ENCODE assay signal across 1 cellular context in genomic region chr2:95166065-95166763, GRCh38.
TF ChIP-seq lines count a peak whose summit lies in the region.

No MANE protein-coding gene starts in this region.

TF ChIP-seq in HepG2, 621 proteins besides CTCF, POLR2A, EP300 and RAD21 (continued from another document and continues in another):
- TF ChIP-seq ZNF646 (CRISPR knock-in tag; IDR thresholded peaks at IDR 0.05) (peak; percentile 10; the same call in 1 of the 2 replicates), RBM22 (optimal IDR thresholded peaks at IDR 0.05; ENCODE audit: low read length) (no peak), GRHL1 (CRISPR knock-in tag; conservative IDR thresholded peaks at IDR 0.05) (no peak), KDM6A (CRISPR knock-in tag; IDR thresholded peaks at IDR 0.05; ENCODE audit: low read depth) (no peak), SALL1 (CRISPR knock-in tag; IDR thresholded peaks at IDR 0.05) (no peak), KMT2A (CRISPR knock-in tag; IDR thresholded peaks at IDR 0.05) (no peak), TFDP2 (CRISPR knock-in tag; IDR thresholded peaks at IDR 0.05) (no peak), FOXK2 (IDR thresholded peaks at IDR 0.05) (no peak), ZNF121 (CRISPR knock-in tag; IDR thresholded peaks at IDR 0.05) (peak; percentile 37; the same call in 1 of the 2 replicates), ZNF512 (CRISPR knock-in tag; IDR thresholded peaks at IDR 0.05) (no peak), ZNF235 (CRISPR knock-in tag; IDR thresholded peaks at IDR 0.05; ENCODE audit: borderline replicate concordance) (no peak), ZNF567 (CRISPR knock-in tag; IDR thresholded peaks at IDR 0.05; ENCODE audit: borderline replicate concordance) (0 out of 2 replicates have a peak, but pooled peaks have one; percentile 6), CERS6 (CRISPR knock-in tag; IDR thresholded peaks at IDR 0.05) (no peak), JDP2 (CRISPR knock-in tag; IDR thresholded peaks at IDR 0.05; ENCODE audit: borderline replicate concordance) (no peak), XRCC5 (optimal IDR thresholded peaks at IDR 0.05; ENCODE audit: low read length) (peak; percentile 19), SP5 (CRISPR knock-in tag; IDR thresholded peaks at IDR 0.05; ENCODE audit: borderline replicate concordance, low read depth) (no peak), KDM1A (CRISPR knock-in tag; IDR thresholded peaks at IDR 0.05) (peak; percentile 85), ZSCAN29 (CRISPR knock-in tag; conservative IDR thresholded peaks at IDR 0.05) (no peak), MAX (IDR thresholded peaks at IDR 0.05) (peak; percentile 1; the same call in 1 of the 2 replicates), LCORL (IDR thresholded peaks at IDR 0.05) (no peak), LCORL (CRISPR knock-in tag; IDR thresholded peaks at IDR 0.05) (peak; percentile 13; the same call in 1 of the 2 replicates), TMF1 (CRISPR knock-in tag; IDR thresholded peaks at IDR 0.05; ENCODE audit: low read depth) (no peak), ZFP62 (CRISPR knock-in tag; IDR thresholded peaks at IDR 0.05) (no peak), CBFB (CRISPR knock-in tag; IDR thresholded peaks at IDR 0.05) (no peak), MAF1 (CRISPR knock-in tag; IDR thresholded peaks at IDR 0.05; ENCODE audit: borderline replicate concordance) (no peak), ZNF614 (CRISPR knock-in tag; IDR thresholded peaks at IDR 0.05; ENCODE audit: borderline replicate concordance) (0 out of 2 replicates have a peak, but pooled peaks have one; percentile 3), FOXP4 (CRISPR knock-in tag; IDR thresholded peaks at IDR 0.05) (no peak), MXD3 (CRISPR knock-in tag; IDR thresholded peaks at IDR 0.05) (no peak), ZNF597 (CRISPR knock-in tag; IDR thresholded peaks at IDR 0.05) (no peak), CEBPG (CRISPR knock-in tag; IDR thresholded peaks at IDR 0.05) (peak; percentile 59; the same call in 1 of the 2 replicates), ZBTB37 (CRISPR knock-in tag; IDR thresholded peaks at IDR 0.05) (no peak), KLF11 (CRISPR knock-in tag; IDR thresholded peaks at IDR 0.05) (0 out of 2 replicates have a peak, but pooled peaks have one; percentile 17), HDAC1 (CRISPR knock-in tag; IDR thresholded peaks at IDR 0.05) (no peak), ZNF34 (CRISPR knock-in tag; IDR thresholded peaks at IDR 0.05; ENCODE audit: borderline replicate concordance) (no peak), DDIT3 (CRISPR knock-in tag; IDR thresholded peaks at IDR 0.05) (no peak), TRAFD1 (CRISPR knock-in tag; IDR thresholded peaks at IDR 0.05; ENCODE audit: borderline replicate concordance) (no peak)
